In genomic region chr10:12950583-12951128, GRCh38 we compare ENCODE assay signal across 28 cellular contexts. TPM values are rescaled to one million over a fixed set of nuclear protein-coding genes. Genes with fewer than 3 reads are reported as not detected.
"Had no signal": no experiment of that assay in that cellular context is flagged by ENCODE, and none has a peak within 500 bp of the region (broad histone marks: within the 10 kb centered on the region; RNA-seq: fewer than 3 reads in every experiment).

No MANE protein-coding gene starts in this region.

- DNase-seq: activated CD4-positive, alpha-beta T cell treated with anti-CD3 and anti-CD28 coated beads for 4 hours; activated CD4-positive, alpha-beta T cell treated with anti-CD3 and anti-CD28 coated beads, Interleukin-2, amount 50 U/mL, for 4 hours; activated CD8-positive, alpha-beta memory T cell treated with anti-CD3 and anti-CD28 coated beads, Interleukin-2, amount 50 U/mL, for 4 hours; activated effector memory CD4-positive, alpha-beta T cell treated with anti-CD3 and anti-CD28 coated beads, Interleukin-2, amount 50 U/mL, for 16 hours; activated naive CD4-positive, alpha-beta T cell treated with anti-CD3 and anti-CD28 coated beads for 36 hours; activated naive CD8-positive, alpha-beta T cell treated with anti-CD3 and anti-CD28 coated beads, Interleukin-2, amount 10 ng/mL, durations not matched to agents 7 days and 5 days; activated T-cell treated with anti-CD3 and anti-CD28 coated beads, Interleukin-2, amount 50 U/mL, for 1 hour; central memory CD4-positive, alpha-beta T cell; effector CD8-positive, alpha-beta T cell; gastrocnemius medialis; glutamatergic neuron; hippocampal formation; kidney; left colon; midbrain; naive thymus-derived CD8-positive, alpha-beta T cell; nucleus accumbens; spleen; stimulated activated naive CD4-positive, alpha-beta T cell had no signal

- H3K9ac ChIP-seq: parathyroid adenoma had no signal

- H3K27me3 ChIP-seq: gastrocnemius medialis, right atrium auricular region, spleen, tibial nerve had no signal

- H3K27ac Mint-ChIP-seq: activated naive CD4-positive, alpha-beta T cell treated with anti-CD3 and anti-CD28 coated beads for 36 hours; activated naive CD8-positive, alpha-beta T cell treated with anti-CD3 and anti-CD28 coated beads, Interleukin-2, amount 10 ng/mL, durations not matched to agents 7 days and 5 days; activated T-helper 1 cell treated with anti-CD3 and anti-CD28 coated beads, Interleukin-12 subunit alpha, Interleukin-12 subunit beta, Interleukin-2, Interleukin-4 antibody, amounts not matched to agents 30 ng/mL and 10 ng/mL and 1 ng/mL, durations not matched to agents 14 hours and 24 hours and 36 hours; naive thymus-derived CD8-positive, alpha-beta T cell had no signal

- H3K4me3 Mint-ChIP-seq: activated naive CD4-positive, alpha-beta T cell treated with anti-CD3 and anti-CD28 coated beads for 36 hours; activated naive CD8-positive, alpha-beta T cell treated with anti-CD3 and anti-CD28 coated beads, Interleukin-2, amount 10 ng/mL, durations not matched to agents 7 days and 5 days; activated T-helper 1 cell treated with anti-CD3 and anti-CD28 coated beads, Interleukin-12 subunit alpha, Interleukin-12 subunit beta, Interleukin-2, Interleukin-4 antibody, amounts not matched to agents 30 ng/mL and 10 ng/mL and 1 ng/mL, durations not matched to agents 14 hours and 24 hours and 36 hours; naive thymus-derived CD8-positive, alpha-beta T cell; neural crest cell had no signal

- H3K27ac ChIP-seq: gastrocnemius medialis, parathyroid adenoma, right atrium auricular region, spleen, tibial nerve, VCaP had no signal

- H3K79me2 ChIP-seq: parathyroid adenoma had no signal

- H3K4me1 Mint-ChIP-seq: activated naive CD8-positive, alpha-beta T cell treated with anti-CD3 and anti-CD28 coated beads, Interleukin-2, amount 10 ng/mL, durations not matched to agents 7 days and 5 days; naive thymus-derived CD8-positive, alpha-beta T cell; neural crest cell had no signal

- H3K4me3 ChIP-seq: gastrocnemius medialis, right atrium auricular region, spleen, tibial nerve had no signal

- H3K36me3 ChIP-seq: gastrocnemius medialis, right atrium auricular region, spleen, tibial nerve had no signal

- H3K4me1 ChIP-seq: gastrocnemius medialis, parathyroid adenoma, spleen, tibial nerve had no signal

- H3K36me3 Mint-ChIP-seq: activated naive CD8-positive, alpha-beta T cell treated with anti-CD3 and anti-CD28 coated beads, Interleukin-2, amount 10 ng/mL, durations not matched to agents 7 days and 5 days had no signal

- H2AFZ ChIP-seq: parathyroid adenoma had no signal

- ATAC-seq: gastrocnemius medialis; left colon; naive thymus-derived CD8-positive, alpha-beta T cell had no signal

- FAIRE-seq: endometrium, kidney, TTC549 had no signal

- H3K9me3 ChIP-seq: gastrocnemius medialis, right atrium auricular region had no signal

RNA-seq across cellular contexts. Expression of gene CCDC3, which starts 50.9 kb away (rescaled TPM):
- total RNA-seq: activated CD8-positive, alpha-beta memory T cell treated with anti-CD3 and anti-CD28 coated beads for 36 hours; activated naive CD8-positive, alpha-beta T cell treated with anti-CD3 and anti-CD28 coated beads, Interleukin-2, amount 10 ng/mL, durations not matched to agents 7 days and 5 days had no signal
- polyA plus RNA-seq: naive thymus-derived CD8-positive, alpha-beta T cell had no signal
